Comparison of ENCODE assay signal across 11 cellular contexts in genomic region chr6:43807228-43808061, GRCh38. TPM values are rescaled to one million over a fixed set of nuclear protein-coding genes. Genes with fewer than 3 reads are reported as not detected.
DNase-seq lines count a peak whose midpoint lies in the region; ATAC-seq and TF ChIP-seq lines count a peak whose summit lies in the region.
"Had no signal": no experiment of that assay in that cellular context is flagged by ENCODE, and none has a peak within 500 bp of the region (broad histone marks: within the 10 kb centered on the region; RNA-seq: fewer than 3 reads in every experiment).

No MANE protein-coding gene starts in this region.

- H3K27ac Mint-ChIP-seq in naive thymus-derived CD4-positive, alpha-beta T cell: no peak overlapping the region
- H3K27ac Mint-ChIP-seq: CD8-positive, alpha-beta T cell had no signal

- no peak overlapping the region for H3K9ac ChIP-seq in BLaER1
- no peak overlapping the region for H3K9ac ChIP-seq in adipocyte (ENCODE audit: low read length)

- DNase-seq in adipocyte (ENCODE audit: low read depth) (peak; percentile 26), lung (ENCODE audit: low spot score) (peak; percentile 48), NCI-H2227 treated with DMSO at 0.1 percent for 48 hours (lab: John Stamatoyannopoulos, UW) (no peak)
- no peak for DNase-seq in naive thymus-derived CD4-positive, alpha-beta T cell
- DNase-seq: activated CD4-positive, alpha-beta T cell treated with anti-CD3 and anti-CD28 coated beads, Interleukin-2, amount 50 U/mL, for 4 hours; CD8-positive, alpha-beta T cell; stimulated activated CD4-positive, alpha-beta T cell treated with anti-CD3 and anti-CD28 coated beads, Interleukin-1b, Interleukin-23, amount 100 ng/mL, for 48 hours had no signal

- intact Hi-C loops in naive thymus-derived CD4-positive, alpha-beta T cell (cut with micrococcal nuclease): no loop called here

- peak overlapping the region; percentile 63 for H3K4me2 ChIP-seq in BLaER1

- CTCF ChIA-PET in naive thymus-derived CD4-positive, alpha-beta T cell (lab: Charles Lee): interaction anchor here (0.6 to 1.0 kb wide), 2 partner anchors 85 to 163 kb away, joined by 3 to 4 read pairs; no protein-coding TSS in a partner anchor

- peaks cover 0 to 8% (median 0%) of the 10 kb centered on the region in 5 donors for H3K27me3 Mint-ChIP-seq in naive thymus-derived CD4-positive, alpha-beta T cell

- no peaks in the 10 kb centered on the region for H3K9me3 ChIP-seq in BLaER1
- H3K9me3 ChIP-seq in KOPT-K1 (ENCODE audit: insufficient read depth, low read length, poor library complexity, severe bottlenecking): no peaks in the 10 kb centered on the region
- H3K9me3 ChIP-seq in adipocyte (ENCODE audit: control insufficient read depth, low read length): no peaks in the 10 kb centered on the region
- peaks cover 0 to 1% of the 10 kb centered on the region in 2 donors for H3K9me3 ChIP-seq in lung (ENCODE audit: control insufficient read depth in 2 of 2, insufficient read depth in 1 of 2, low read length in 1 of 2)
- no peaks in the 10 kb centered on the region for H3K9me3 ChIP-seq in naive thymus-derived CD4-positive, alpha-beta T cell (ENCODE audit: control insufficient read depth in 2 of 3, low read length in 3 of 3)

- no peaks in the 10 kb centered on the region for H3K36me3 ChIP-seq in BLaER1
- H3K36me3 ChIP-seq in KOPT-K1 (ENCODE audit: insufficient read depth, low read length): no peaks in the 10 kb centered on the region
- no peaks in the 10 kb centered on the region for H3K36me3 ChIP-seq in adipocyte (ENCODE audit: control insufficient read depth, insufficient read depth, low read length, severe bottlenecking)
- no peaks in the 10 kb centered on the region for H3K36me3 ChIP-seq in lung (ENCODE audit: control insufficient read depth in 2 of 2, insufficient read depth in 2 of 2, low read length in 2 of 2)
- H3K36me3 ChIP-seq in naive thymus-derived CD4-positive, alpha-beta T cell (ENCODE audit: control insufficient read depth in 2 of 3, insufficient read depth in 3 of 3, low read length in 3 of 3): no peaks in the 10 kb centered on the region

- POLR2A ChIA-PET in naive thymus-derived CD4-positive, alpha-beta T cell (lab: Charles Lee): no interaction called here

- no peak for ATAC-seq in lung (ENCODE audit: insufficient read depth, low FRiP score)
- ATAC-seq in GM18498 (IDR thresholded peaks at IDR 0.05; ENCODE audit: unreplicated experiment): no peak
- ATAC-seq in GM18502 (IDR thresholded peaks at IDR 0.05; ENCODE audit: poor library complexity, unreplicated experiment): no peak
- ATAC-seq in naive thymus-derived CD4-positive, alpha-beta T cell: no peak
- ATAC-seq: CD8-positive, alpha-beta T cell had no signal

- H3K4me1 ChIP-seq in BLaER1 (peaks cover 21% of the 10 kb centered on the region), adipocyte (ENCODE audit: control insufficient read depth, insufficient read depth, low read length) (peaks cover 33% of the 10 kb centered on the region), lung (ENCODE audit: control insufficient read depth in 2 of 2, insufficient read depth in 2 of 2, low read length in 2 of 2) (peaks cover 0 to 10% of the 10 kb centered on the region in 2 donors)
- H3K4me1 ChIP-seq in naive thymus-derived CD4-positive, alpha-beta T cell (ENCODE audit: control insufficient read depth in 2 of 2, insufficient read depth in 2 of 2, low read length in 2 of 2): no peaks in the 10 kb centered on the region

- H4K20me1 ChIP-seq in BLaER1: no peaks in the 10 kb centered on the region

- H3K4me3 Mint-ChIP-seq in naive thymus-derived CD4-positive, alpha-beta T cell: no peak overlapping the region
- H3K4me3 Mint-ChIP-seq: CD8-positive, alpha-beta T cell had no signal

- no peaks in the 10 kb centered on the region for H3K36me3 Mint-ChIP-seq in naive thymus-derived CD4-positive, alpha-beta T cell
- H3K36me3 Mint-ChIP-seq: CD8-positive, alpha-beta T cell had no signal

- 59 to 61% methylated on average over 11 of the region's 11 CpGs for WGBS in lung, 2 donors

- H3K4me3 ChIP-seq in BLaER1 (no peak overlapping the region), adipocyte (ENCODE audit: low read length) (no peak overlapping the region), lung (no peak overlapping the region)
- no peak overlapping the region for H3K4me3 ChIP-seq in naive thymus-derived CD4-positive, alpha-beta T cell (ENCODE audit: low read length)

- no peaks in the 10 kb centered on the region; the same call in 1 of the 2 replicates for H3K27me3 ChIP-seq in BLaER1
- H3K27me3 ChIP-seq in adipocyte (replicated peaks; ENCODE audit: control insufficient read depth, insufficient read depth, low read length): no peaks in the 10 kb centered on the region
- H3K27me3 ChIP-seq in lung (ENCODE audit: control insufficient read depth, insufficient read depth): no peaks in the 10 kb centered on the region
- no peaks in the 10 kb centered on the region for H3K27me3 ChIP-seq in naive thymus-derived CD4-positive, alpha-beta T cell (ENCODE audit: control insufficient read depth in 2 of 2, insufficient read depth in 2 of 2, low read length in 2 of 2)

- TF ChIP-seq CTCF in lung (IDR thresholded peaks at IDR 0.05; ENCODE audit: control extremely low read depth, extremely low read depth): no peak

- no peaks in the 10 kb centered on the region for H3K9me3 Mint-ChIP-seq in naive thymus-derived CD4-positive, alpha-beta T cell
- H3K9me3 Mint-ChIP-seq: CD8-positive, alpha-beta T cell had no signal

- H3K27ac ChIP-seq in BLaER1: no peak overlapping the region; the same call in 1 of the 2 replicates
- peak overlapping the region; percentile 16 for H3K27ac ChIP-seq in KOPT-K1 (ENCODE audit: low read depth, low read length, poor library complexity, severe bottlenecking)
- no peak overlapping the region for H3K27ac ChIP-seq in lung (ENCODE audit: low read depth in 1 of 2, low read length in 1 of 2)
- no peak overlapping the region for H3K27ac ChIP-seq in naive thymus-derived CD4-positive, alpha-beta T cell (ENCODE audit: low read depth, low read length)

- peaks cover 0 to 12% (median 0%) of the 10 kb centered on the region in 7 donors for H3K4me1 Mint-ChIP-seq in naive thymus-derived CD4-positive, alpha-beta T cell

RNA-seq across cellular contexts. Expression of gene VEGFA, which starts 37.4 kb away (rescaled TPM):
- total RNA-seq in lung: 100 to 1,000 TPM; 156 to 275 TPM
- polyA plus RNA-seq in lung: 100 to 1,000 TPM in 1 of 2 donors, 10 to 100 TPM in 1; 98.3 to 123 TPM
- total RNA-seq in naive thymus-derived CD4-positive, alpha-beta T cell: 10 to 100 TPM in 3 of 5 experiments, under 1 TPM in 2; 0.60 to 72.1 (median 19.4) TPM
- polyA plus RNA-seq in naive thymus-derived CD4-positive, alpha-beta T cell: under 1 TPM in 1 of 2 donors, not detected in 1; 0.26 TPM

Comparison
In these comparisons a context has a peak if more than half of its experiments do, and no peak if none do; other contexts are left out.
1. DNase-seq: peak in adipocyte (single experiment) and lung (single experiment); none in NCI-H2227 treated with DMSO at 0.1 percent for 48 hours (single experiment) and naive thymus-derived CD4-positive, alpha-beta T cell (0 of 9).